ENCODE assay signal across 8 cellular contexts in genomic region chr10:79068203-79068561, GRCh38. TPM values are rescaled to one million over a fixed set of nuclear protein-coding genes. Genes with fewer than 3 reads are reported as not detected.
DNase-seq lines count a peak whose midpoint lies in the region; ATAC-seq, FAIRE-seq and TF ChIP-seq lines count a peak whose summit lies in the region.

No MANE protein-coding gene starts in this region.

- peaks cover 34% of the 10 kb centered on the region for H3K4me1 Mint-ChIP-seq in activated naive CD8-positive, alpha-beta T cell treated with anti-CD3 and anti-CD28 coated beads for 36 hours

- ATAC-seq in HG02642 (IDR thresholded peaks at IDR 0.05; ENCODE audit: poor library complexity, unreplicated experiment): no peak

- H3K36me3 Mint-ChIP-seq in activated naive CD8-positive, alpha-beta T cell treated with anti-CD3 and anti-CD28 coated beads for 36 hours: no peaks in the 10 kb centered on the region

- H3K4me1 ChIP-seq in ES-I3 (ENCODE audit: insufficient read depth, low read length) (peaks cover 20% of the 10 kb centered on the region), keratinocyte (ENCODE audit: control insufficient read depth, extremely low read depth, insufficient read depth, low read length) (peaks cover 25% of the 10 kb centered on the region), stomach (peaks cover 44 to 69% (median 60%) of the 10 kb centered on the region in 4 donors)

- H3K9me3 Mint-ChIP-seq in activated naive CD8-positive, alpha-beta T cell treated with anti-CD3 and anti-CD28 coated beads for 36 hours: no peaks in the 10 kb centered on the region

- 1 to 6% (median 4%) methylated on average over 12 to 17 of the region's 17 CpGs; no CpG with 5 or more reads in 1 of the 5 donors for WGBS in stomach, 5 donors

- peak overlapping the region; percentile 86 for H3K4me3 Mint-ChIP-seq in activated naive CD8-positive, alpha-beta T cell treated with anti-CD3 and anti-CD28 coated beads for 36 hours

- H3K27me3 Mint-ChIP-seq in activated naive CD8-positive, alpha-beta T cell treated with anti-CD3 and anti-CD28 coated beads for 36 hours: no peaks in the 10 kb centered on the region

- peaks cover 23% of the 10 kb centered on the region for H3K79me2 ChIP-seq in keratinocyte (ENCODE audit: control insufficient read depth, insufficient read depth, low read length)

- H3K27ac Mint-ChIP-seq in activated naive CD8-positive, alpha-beta T cell treated with anti-CD3 and anti-CD28 coated beads for 36 hours: peak overlapping the region; percentile 42

- DNase-seq in NCI-H226 (peak; percentile 36), keratinocyte (ENCODE audit: low read depth, low spot score) (no peak), stomach (no peak), T1000 (lab: John Stamatoyannopoulos, UW) (no peak), ureter (ENCODE audit: low spot score) (no peak)
- DNase-seq in activated naive CD8-positive, alpha-beta T cell treated with anti-CD3 and anti-CD28 coated beads for 36 hours: peak; percentile 40

- intact Hi-C loops in stomach (cut with DNase I; ENCODE audit: low total_unique reads): no loop called here

- FAIRE-seq in keratinocyte (lab: Jason Lieb, UNC): no peak

- dilution Hi-C loops in keratinocyte (cut with MboI; ENCODE audit: extremely low pct_ligation_motif_present, low sequenced_read_pairs): no loop called here

- TF ChIP-seq CTCF in keratinocyte (optimal IDR thresholded peaks at IDR 0.05 in 1 of 3, IDR thresholded peaks at IDR 0.05 in 1 of 3, conservative IDR thresholded peaks at IDR 0.05 in 1 of 3; ENCODE audit: extremely low read depth in 1 of 3, insufficient read depth in 2 of 3, low read length in 3 of 3): peak in 1 of 3 experiments; percentile 22
- no peak for TF ChIP-seq CTCF in stomach (IDR thresholded peaks at IDR 0.05)

- peak overlapping the region in 2 of 3 experiments; percentile 57 to 68 for H3K4me3 ChIP-seq in keratinocyte (ENCODE audit: control insufficient read depth in 2 of 3, extremely low read depth in 1 of 3, insufficient read depth in 2 of 3, low read depth in 1 of 3, low read length in 3 of 3)
- H3K4me3 ChIP-seq in stomach: peak overlapping the region; percentile 80 to 93 (median 90)

- H3K9me1 ChIP-seq in keratinocyte (ENCODE audit: control insufficient read depth, extremely low read depth, insufficient read depth, low read length): no peaks in the 10 kb centered on the region

- H3K36me3 ChIP-seq in ES-I3 (ENCODE audit: insufficient read depth, low read length) (no peaks in the 10 kb centered on the region), keratinocyte (ENCODE audit: control insufficient read depth in 2 of 2, extremely low read depth in 1 of 2, insufficient read depth in 2 of 2, low read length in 2 of 2) (no peaks in the 10 kb centered on the region), stomach (no peaks in the 10 kb centered on the region)

- H3K9me3 ChIP-seq in ES-I3 (ENCODE audit: control insufficient read depth, insufficient read depth, low read length) (no peaks in the 10 kb centered on the region), keratinocyte (ENCODE audit: control insufficient read depth, low read depth, low read length) (no peaks in the 10 kb centered on the region), stomach (no peaks in the 10 kb centered on the region)

- no peak for TF ChIP-seq EP300 in stomach (IDR thresholded peaks at IDR 0.05)

- peak overlapping the region; percentile 95 for H3K4me2 ChIP-seq in keratinocyte (ENCODE audit: control insufficient read depth, extremely low read depth, insufficient read depth, low read depth, low read length)

- no peak overlapping the region for H3K27ac ChIP-seq in keratinocyte (ENCODE audit: control insufficient read depth, insufficient read depth, low read length)
- peak overlapping the region; percentile 95 to 99 (median 98) for H3K27ac ChIP-seq in stomach

- TF ChIP-seq POLR2A in stomach (IDR thresholded peaks at IDR 0.05): no peak

- H2AFZ ChIP-seq in keratinocyte (ENCODE audit: control insufficient read depth, low read length): peak overlapping the region; percentile 84

- H3K9ac ChIP-seq in ES-I3 (ENCODE audit: low read depth, low read length) (peak overlapping the region; percentile 69; the same call in 1 of the 2 replicates), keratinocyte (ENCODE audit: control insufficient read depth, extremely low read depth, insufficient read depth, low read length) (no peak overlapping the region)

- H4K20me1 ChIP-seq in keratinocyte (ENCODE audit: control insufficient read depth, extremely low read depth, insufficient read depth, low read length): peaks cover 12% of the 10 kb centered on the region

- no peaks in the 10 kb centered on the region for H3K27me3 ChIP-seq in keratinocyte (ENCODE audit: control insufficient read depth, extremely low read depth, insufficient read depth, low read length)
- no peaks in the 10 kb centered on the region for H3K27me3 ChIP-seq in stomach

RNA-seq across cellular contexts. Expression of gene ZMIZ1, which starts 0.6 kb away (rescaled TPM):
- total RNA-seq in activated naive CD8-positive, alpha-beta T cell treated with anti-CD3 and anti-CD28 coated beads for 36 hours: 10 to 100 TPM; 27.3 to 28.2 TPM
- polyA plus RNA-seq in keratinocyte: 1.5 to 4.7 TPM (median 1.8 TPM) in 3 replicates
- 6.9 TPM for polyA plus RNA-seq in keratinocyte (2011; ENCODE audit: low read depth)
- polyA plus RNA-seq in keratinocyte (2011; cell fraction: cytosol; rRNA removed): 4.3 TPM in 2 replicates
- polyA plus RNA-seq in keratinocyte (2011; cell fraction: nucleus; rRNA removed): 13.3 and 16.2 TPM in 2 replicates
- 8.2 and 15.2 TPM in 2 replicates for polyA plus RNA-seq in keratinocyte (2012; ENCODE audit: low replicate concordance)
- 5.7 to 33.8 TPM (median 5.9 TPM) in 3 replicates for polyA minus RNA-seq in keratinocyte
- 5.6 TPM for polyA minus RNA-seq in keratinocyte (2011; cell fraction: cytosol; rRNA and poly(A)+ RNA removed)
- polyA minus RNA-seq in keratinocyte (2011; cell fraction: nucleus; rRNA and poly(A)+ RNA removed): 11.6 and 15.2 TPM in 2 replicates
- 100 to 1,000 TPM in 1 of 5 donors, 10 to 100 TPM in 4; 25.9 to 103 (median 67.7) TPM for total RNA-seq in stomach
- 10 to 100 TPM; 17.7 to 20.2 (median 18.2) TPM for polyA plus RNA-seq in stomach
- 107 TPM for total RNA-seq in ureter

Comparison
In these comparisons a context has a peak if more than half of its experiments do, and no peak if none do; other contexts are left out.
1. DNase-seq: peak in NCI-H226 (single experiment) and activated naive CD8-positive, alpha-beta T cell treated with anti-CD3 and anti-CD28 coated beads for 36 hours (single experiment); none in keratinocyte (single experiment), stomach (single experiment), T1000 (single experiment) and ureter (single experiment).